ENCODE assay signal across 24 cellular contexts in the genomic region with DNA sequence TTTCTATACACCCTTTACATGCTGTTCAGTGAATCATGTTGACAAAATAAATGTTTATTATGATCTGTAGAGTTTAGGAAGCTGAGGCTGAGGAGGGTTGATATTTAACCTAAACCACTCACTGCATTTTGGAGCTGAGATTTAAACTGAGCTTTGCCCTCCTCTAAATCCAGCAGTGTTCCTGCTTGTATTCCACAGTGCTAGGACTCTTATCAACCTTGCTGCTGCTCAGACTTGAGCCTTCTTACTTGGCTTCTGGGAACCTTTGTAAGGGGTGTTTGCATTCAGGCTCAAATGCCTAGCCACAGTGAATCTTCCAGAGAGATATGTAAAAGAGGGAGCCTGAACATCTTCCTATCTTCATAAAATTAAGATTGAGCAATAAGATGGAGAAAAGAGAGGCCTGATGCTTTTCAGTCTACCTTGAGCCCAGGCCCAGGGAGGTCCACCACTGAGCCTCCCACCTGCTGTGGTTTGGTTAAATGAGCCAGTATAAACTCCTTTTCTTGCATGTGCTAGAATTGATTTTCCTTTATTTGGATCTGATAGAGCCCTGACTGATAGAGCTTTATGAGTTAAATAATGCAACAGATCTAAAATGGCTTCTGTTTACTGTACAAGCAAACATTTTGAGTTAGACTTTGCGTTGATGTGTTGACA.
DNase-seq lines count a peak whose midpoint lies in the region; ATAC-seq and TF ChIP-seq lines count a peak whose summit lies in the region.
"Had no signal": no experiment of that assay in that cellular context is flagged by ENCODE, and none has a peak within 500 bp of the region (broad histone marks: within the 10 kb centered on the region; RNA-seq: fewer than 3 reads in every experiment).

No MANE protein-coding gene starts in this region.

- H2AFZ ChIP-seq in neural progenitor cell (replicated peaks): no peak overlapping the region
- H2AFZ ChIP-seq: GM23248, PC-9 had no signal

- H3K9ac ChIP-seq in neural progenitor cell: no peak overlapping the region
- H3K9ac ChIP-seq: GM23248 had no signal

- H3K27ac ChIP-seq in HEK293 (ENCODE audit: extremely low read depth, low read depth, low read length) (no peak overlapping the region), ectodermal cell (ENCODE audit: insufficient read depth, low read depth, low read length, poor library complexity, severe bottlenecking) (peak overlapping the region; percentile 17), neural progenitor cell (peak overlapping the region; percentile 30)
- H3K27ac ChIP-seq: GM23248, PC-9, SJCRH30 had no signal

- H4K20me1 ChIP-seq in neural progenitor cell (ENCODE audit: low read depth): no peaks in the 10 kb centered on the region

- H3K4me3 ChIP-seq in HEK293 (ENCODE audit: low read depth, low read length): no peak overlapping the region
- no peak overlapping the region for H3K4me3 ChIP-seq in ectodermal cell (ENCODE audit: insufficient read depth, low read depth, low read length)
- H3K4me3 ChIP-seq in neural progenitor cell: no peak overlapping the region
- H3K4me3 ChIP-seq: GM23248, K562, PC-9, SJCRH30 had no signal

- H3F3A ChIP-seq in neural progenitor cell (ENCODE audit: low read depth): peaks cover 4% of the 10 kb centered on the region

- WGBS in ectodermal cell, 2 experiments: 92% methylated on average over 1 of the region's 1 CpG; no CpG with 5 or more reads in 1 of the 2 experiments

- H3K36me3 ChIP-seq in HEK293 (ENCODE audit: control insufficient read depth in 2 of 2, insufficient read depth in 1 of 2, low read length in 2 of 2): no peaks in the 10 kb centered on the region
- H3K36me3 ChIP-seq in ectodermal cell (ENCODE audit: control insufficient read depth, insufficient read depth, low read length): no peaks in the 10 kb centered on the region
- no peaks in the 10 kb centered on the region for H3K36me3 ChIP-seq in neural progenitor cell

- no TSS peak for BruUV-seq in Calu3 (replicated peaks; lab: Mats Ljungman, UMichigan)

- H3K79me2 ChIP-seq in neural progenitor cell (ENCODE audit: low read depth): peaks cover 47% of the 10 kb centered on the region

- H3K27ac Mint-ChIP-seq in Calu3 (ENCODE audit: unreplicated experiment) (peak overlapping the region; percentile 20), neural progenitor cell (no peak overlapping the region)
- H3K27ac Mint-ChIP-seq: CD8-positive, alpha-beta T cell had no signal

- H3K4me1 Mint-ChIP-seq in Calu3 (ENCODE audit: low read depth, unreplicated experiment) (peaks cover 24% of the 10 kb centered on the region), neural progenitor cell (peaks cover 6% of the 10 kb centered on the region)

- H3K4me2 ChIP-seq in neural progenitor cell: no peak overlapping the region
- H3K4me2 ChIP-seq: PC-9 had no signal

- no peak for TF ChIP-seq CTCF in Calu3 (IDR thresholded peaks at IDR 0.05; ENCODE audit: unreplicated experiment)
- TF ChIP-seq CTCF in HEK293 (tag by site-specific recombination; IDR thresholded peaks at IDR 0.05): no peak
- no peak for TF ChIP-seq CTCF in neural progenitor cell (IDR thresholded peaks at IDR 0.05)

- H3K4me3 Mint-ChIP-seq in Calu3 (ENCODE audit: low read depth, unreplicated experiment) (no peak overlapping the region), neural progenitor cell (no peak overlapping the region)
- H3K4me3 Mint-ChIP-seq: CD8-positive, alpha-beta T cell had no signal

- H3K27me3 Mint-ChIP-seq in Calu3 (ENCODE audit: unreplicated experiment): no peaks in the 10 kb centered on the region
- H3K27me3 Mint-ChIP-seq in neural progenitor cell (ENCODE audit: insufficient read depth, low read depth): no peaks in the 10 kb centered on the region

- no peaks in the 10 kb centered on the region for H3K27me3 ChIP-seq in ectodermal cell (ENCODE audit: control insufficient read depth, insufficient read depth, low read length, poor library complexity, severe bottlenecking)
- no peaks in the 10 kb centered on the region for H3K27me3 ChIP-seq in neural progenitor cell
- H3K27me3 ChIP-seq: SJCRH30 had no signal

- ATAC-seq in HG02938 (IDR thresholded peaks at IDR 0.05; ENCODE audit: unreplicated experiment): no peak
- ATAC-seq: CD8-positive, alpha-beta T cell; HepG2; K562; Right ventricle myocardium inferior; SK-N-SH treated with all-trans-retinoic acid at 6 μM for 48 hours had no signal

- H3K9me3 ChIP-seq in HEK293 (ENCODE audit: control insufficient read depth, insufficient read depth, low read depth, low read length): no peaks in the 10 kb centered on the region
- no peaks in the 10 kb centered on the region for H3K9me3 ChIP-seq in ectodermal cell (ENCODE audit: control insufficient read depth, low read length)
- no peaks in the 10 kb centered on the region for H3K9me3 ChIP-seq in neural progenitor cell (ENCODE audit: low read depth)

- no peak for DNase-seq in Calu3
- DNase-seq in neural progenitor cell (ENCODE audit: low spot score): no peak
- DNase-seq in retina: no peak
- DNase-seq in activated gamma-delta T cell treated with Interleukin-2 at 50 U/mL for 16 hours: no peak
- DNase-seq: C1 segment of cervical spinal cord; CD8-positive, alpha-beta T cell; GM23248; HCEC 1CT; NCI-H1092 treated with DMSO at 0.1 percent for 48 hours; NCI-H1436; NCI-H187 treated with DMSO at 0.1 percent for 48 hours; NCI-H446; NCI-H524 treated with DMSO at 0.1 percent for 48 hours; NCI-H82; NK-92 treated with Interleukin-12 subunit alpha and Interleukin-12 subunit beta, amount 100 ng/mL, for 24 hours; PC-9; SJCRH30 had no signal

- H3K4me1 ChIP-seq in HEK293 (ENCODE audit: control insufficient read depth, insufficient read depth, low read length) (peaks cover 12% of the 10 kb centered on the region), ectodermal cell (ENCODE audit: control insufficient read depth, insufficient read depth, low read length) (no peaks in the 10 kb centered on the region), neural progenitor cell (no peaks in the 10 kb centered on the region)
- H3K4me1 ChIP-seq: SJCRH30 had no signal

- peaks cover 2% of the 10 kb centered on the region for H3K9me3 Mint-ChIP-seq in Calu3 (ENCODE audit: low read depth, unreplicated experiment)
- H3K9me3 Mint-ChIP-seq in neural progenitor cell: no peaks in the 10 kb centered on the region

- POLR2A ChIA-PET in HEK293 (lab: Yijun Ruan, JAX): no interaction called here

- CTCF ChIA-PET in Calu3 (lab: Charles Lee) (no interaction called here), HEK293 (lab: Yijun Ruan, JAX) (no interaction called here)

- H3K36me3 Mint-ChIP-seq in Calu3 (ENCODE audit: insufficient read depth, unreplicated experiment) (peaks cover 12% of the 10 kb centered on the region), neural progenitor cell (peaks cover 5% of the 10 kb centered on the region)
- H3K36me3 Mint-ChIP-seq: CD8-positive, alpha-beta T cell had no signal

- intact Hi-C loops in Calu3 (cut with micrococcal nuclease; ENCODE audit: unreplicated experiment): no loop called here

TF ChIP-seq in HEK293, 187 proteins besides CTCF, POLR2A, EP300 and RAD21:
- TF ChIP-seq ZNF707 (tag by site-specific recombination; IDR thresholded peaks at IDR 0.05): no peak
- 0 out of 2 replicates have a peak, but pooled peaks have one; percentile 10 for TF ChIP-seq ZNF664 (tag by site-specific recombination; IDR thresholded peaks at IDR 0.05)
- peak; percentile 57 for TF ChIP-seq GLIS1 (tag by site-specific recombination; IDR thresholded peaks at IDR 0.05)
TF ChIP-seq in HEK293: peak in this region for 2.
